4 cellular contexts compared by ENCODE assay signal in genomic region chr5:128480158-128480557, GRCh38.
"Had no signal": no experiment of that assay in that cellular context is flagged by ENCODE, and none has a peak within 500 bp of the region (broad histone marks: within the 10 kb centered on the region; RNA-seq: fewer than 3 reads in every experiment).

No MANE protein-coding gene starts in this region.

- DNase-seq: H9, HCEC 1CT, IMR-90 had no signal

- H3K9me3 Mint-ChIP-seq: GM23338, H9 had no signal

- H3K4me3 ChIP-seq: GM23338 had no signal

- H3K4me1 Mint-ChIP-seq: GM23338, H9 had no signal

- H3K4me3 Mint-ChIP-seq: GM23338, H9 had no signal

- ATAC-seq: GM23338 had no signal

- H3K27ac Mint-ChIP-seq: GM23338, H9 had no signal
